ENCODE assay signal across 8 cellular contexts in the genomic region with DNA sequence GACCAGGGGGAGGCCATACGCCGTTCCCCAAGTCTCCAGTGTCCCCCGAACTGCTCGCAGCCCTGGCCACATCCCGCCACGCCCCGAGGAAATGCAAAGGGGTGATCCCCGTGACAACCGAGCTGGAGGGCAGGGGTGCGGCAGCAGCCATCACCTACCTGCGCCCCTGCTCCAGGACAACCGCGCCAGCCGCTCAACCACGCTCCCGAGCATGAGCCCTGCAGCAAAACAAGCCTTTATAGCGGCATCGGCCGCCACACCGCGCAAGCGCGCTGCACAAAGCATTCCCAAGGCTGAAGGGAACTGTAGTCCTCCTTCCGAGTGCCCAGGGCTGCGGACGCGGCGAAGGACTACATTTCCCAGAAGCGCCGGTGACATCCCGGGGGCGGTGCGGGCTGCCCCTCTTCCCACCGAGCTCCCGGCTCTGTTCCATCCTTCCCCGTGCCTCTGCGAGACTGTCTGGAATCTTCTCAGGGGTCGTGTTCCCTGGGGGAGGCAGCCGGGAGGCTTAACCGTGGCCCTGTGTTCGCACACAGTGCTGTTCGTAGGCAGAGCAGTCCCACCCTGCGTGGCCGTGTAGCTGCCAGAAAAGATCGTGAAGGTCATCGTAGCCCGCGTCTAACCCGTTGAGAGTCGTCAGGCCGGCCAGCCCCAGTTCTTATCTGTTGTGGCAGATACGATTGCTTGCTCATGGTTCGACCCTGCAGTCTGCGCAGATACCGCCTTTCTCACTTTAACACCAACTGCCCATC. TPM values are rescaled to one million over a fixed set of nuclear protein-coding genes. Genes with fewer than 3 reads are reported as not detected.
A peak's percentile ranks its signal among the peaks of the same experiment; 100 is the strongest.
DNase-seq lines count a peak whose midpoint lies in the region; ATAC-seq and TF ChIP-seq lines count a peak whose summit lies in the region.

TSS of gene ABCC5 (minus strand) at position 213 of the 752 bp plus-strand sequence. CDS start 3,492 bp downstream, outside the sequence.

- no peaks in the 10 kb centered on the region for H3K9me3 ChIP-seq in HUES6 (ENCODE audit: control insufficient read depth, insufficient read depth, low read depth, low read length)
- H3K9me3 ChIP-seq in OCI-LY1 (ENCODE audit: low read length) = no peaks in the 10 kb centered on the region
- H3K9me3 ChIP-seq in mononuclear cell (ENCODE audit: low read depth, low read length) = no peaks in the 10 kb centered on the region

- no peaks in the 10 kb centered on the region for H3F3A ChIP-seq in OCI-LY1 (ENCODE audit: insufficient read depth, low read length)

- H3K36me3 ChIP-seq in HUES6 (ENCODE audit: control insufficient read depth, insufficient read depth, low read length) (peaks cover 7% of the 10 kb centered on the region; the same call in 1 of the 2 replicates), OCI-LY1 (ENCODE audit: insufficient read depth, low read length) (peaks cover 13% of the 10 kb centered on the region; the same call in 1 of the 2 replicates)

- H3K27me3 ChIP-seq in HUES6 (ENCODE audit: control insufficient read depth, insufficient read depth, low read length) (no peaks in the 10 kb centered on the region), OCI-LY1 (ENCODE audit: insufficient read depth, low read length) (no peaks in the 10 kb centered on the region), mononuclear cell (ENCODE audit: insufficient read depth, low read length) (no peaks in the 10 kb centered on the region)

- H4K20me1 ChIP-seq in OCI-LY1 (ENCODE audit: insufficient read depth, low read length) = no peaks in the 10 kb centered on the region

- intact Hi-C loops in Calu3 (cut with micrococcal nuclease; ENCODE audit: unreplicated experiment) = loop anchor here (2.0 kb wide), 2 partner anchors 113 to 123 kb away; no protein-coding TSS in a partner anchor

- H3K4me1 ChIP-seq in HUES6 (ENCODE audit: control insufficient read depth, insufficient read depth, low read length) (peaks cover 12% of the 10 kb centered on the region), OCI-LY1 (ENCODE audit: insufficient read depth, low read length, severe bottlenecking) (peaks cover 33% of the 10 kb centered on the region), mononuclear cell (ENCODE audit: insufficient read depth, low read length) (peaks cover 34% of the 10 kb centered on the region)

- peak within 1 kb of the TSS; percentile 77 for H3K27ac Mint-ChIP-seq in Calu3 (ENCODE audit: unreplicated experiment)

- H3K9ac ChIP-seq in HUES6 (ENCODE audit: low read length) = peak within 1 kb of the TSS; percentile 79
- peak within 1 kb of the TSS; percentile 87 for H3K9ac ChIP-seq in OCI-LY1 (ENCODE audit: low read length)

- H3K9me2 ChIP-seq in OCI-LY1 (ENCODE audit: low read depth, low read length) = no peaks in the 10 kb centered on the region

- no peaks in the 10 kb centered on the region for H3K9me3 Mint-ChIP-seq in Calu3 (ENCODE audit: low read depth, unreplicated experiment)

- ATAC-seq in GM21423 (IDR thresholded peaks at IDR 0.05; ENCODE audit: unreplicated experiment) = peak; percentile 97

- peak within 1 kb of the TSS; percentile 94 for H3K4me3 ChIP-seq in HUES6 (ENCODE audit: low read depth, low read length)
- peak within 1 kb of the TSS; percentile 87 for H3K4me3 ChIP-seq in OCI-LY1 (ENCODE audit: low read depth, low read length, poor library complexity, severe bottlenecking)
- H3K4me3 ChIP-seq in mononuclear cell (ENCODE audit: low read length) = peak within 1 kb of the TSS; percentile 97

- peak within 1 kb of the TSS; percentile 100 for H3K4me3 Mint-ChIP-seq in Calu3 (ENCODE audit: low read depth, unreplicated experiment)

- H3K4me1 Mint-ChIP-seq in Calu3 (ENCODE audit: low read depth, unreplicated experiment) = peaks cover 31% of the 10 kb centered on the region

- TF ChIP-seq CTCF in Calu3 (IDR thresholded peaks at IDR 0.05; ENCODE audit: unreplicated experiment) = peak; percentile 54
- TF ChIP-seq CTCF in OCI-LY1 (IDR thresholded peaks at IDR 0.05; ENCODE audit: low read length) = peak; percentile 56; the same call in 1 of the 2 replicates

- peaks cover 17% of the 10 kb centered on the region for H3K36me3 Mint-ChIP-seq in Calu3 (ENCODE audit: insufficient read depth, unreplicated experiment)

- no TSS peak for BruUV-seq in Calu3 (replicated peaks; lab: Mats Ljungman, UMichigan)

- H3K27me3 Mint-ChIP-seq in Calu3 (ENCODE audit: unreplicated experiment) = peaks cover 22% of the 10 kb centered on the region

- DNase-seq in Calu3 = peak; percentile 95
- DNase-seq in activated CD8-positive, alpha-beta memory T cell treated with anti-CD3 and anti-CD28 coated beads, Interleukin-2, amount 50 U/mL, for 4 hours = peak; percentile 84
- peak; percentile 80 for DNase-seq in epidermal melanocyte (ENCODE audit: insufficient read length, low spot score)
- peak; percentile 56 to 66 for DNase-seq in stimulated activated CD8-positive, alpha-beta memory T cell treated with anti-CD3 and anti-CD28 coated beads, Interleukin-4, amount 100 ng/mL, for 1 hour (ENCODE audit: low read depth in 2 of 2, low spot score in 1 of 2)

- no peaks in the 10 kb centered on the region for H3K79me2 ChIP-seq in OCI-LY1 (ENCODE audit: insufficient read depth, low read length)

- H2AFZ ChIP-seq in OCI-LY1 (ENCODE audit: low read length) = peak within 1 kb of the TSS; percentile 79

- peak within 1 kb of the TSS; percentile 48; the same call in 1 of the 2 replicates for H3K27ac ChIP-seq in HUES6 (ENCODE audit: low read depth, low read length)
- H3K27ac ChIP-seq in OCI-LY1 (ENCODE audit: low read depth, low read length, poor library complexity, severe bottlenecking) = peak within 1 kb of the TSS; percentile 35

- H3K4me2 ChIP-seq in OCI-LY1 (ENCODE audit: low read length) = peak within 1 kb of the TSS; percentile 86

- CTCF ChIA-PET in Calu3 (lab: Charles Lee) = interaction anchor here (0.5 to 1.5 kb wide), 15 partner anchors 12 to 1058 kb away, joined by 3 to 39 read pairs (median 5); partner anchors contain the start of genes MAP6D1 and PARL

RNA-seq across cellular contexts. Expression of gene ABCC5, which starts in this region (rescaled TPM):
- total RNA-seq in Calu3 (2022) (33.8 and 39.1 TPM in 2 replicates), mononuclear cell (6.5 TPM)

Comparison
In these comparisons a context has a peak if more than half of its experiments do, and no peak if none do; other contexts are left out.
1. Peak in every context shown above with its lines: DNase-seq, ATAC-seq, H3K4me3 ChIP-seq and H3K27ac ChIP-seq.